Comparison of ENCODE assay signal across 17 cellular contexts in the genomic region with DNA sequence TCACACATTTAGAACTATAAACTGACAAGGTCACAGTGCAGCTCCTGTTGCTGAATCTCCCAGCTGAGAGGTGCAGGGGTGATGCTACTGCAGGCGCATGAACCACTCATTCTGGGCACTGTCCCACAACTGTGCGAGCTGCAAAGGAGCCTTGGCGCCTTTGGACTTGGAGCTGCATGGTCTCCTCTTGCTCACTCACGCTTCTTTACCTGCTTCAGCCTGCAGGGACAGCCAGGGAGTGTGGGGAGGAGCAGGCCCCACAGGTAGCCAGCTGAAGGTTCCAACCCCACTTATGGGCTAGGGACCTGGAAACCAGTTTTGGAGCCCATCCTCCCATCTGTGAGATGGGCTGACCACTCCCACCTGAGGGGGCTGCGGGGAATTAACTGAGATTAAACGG.
DNase-seq lines count a peak whose midpoint lies in the region; ATAC-seq and TF ChIP-seq lines count a peak whose summit lies in the region.
"Had no signal": no experiment of that assay in that cellular context is flagged by ENCODE, and none has a peak within 500 bp of the region (broad histone marks: within the 10 kb centered on the region; RNA-seq: fewer than 3 reads in every experiment).

No MANE protein-coding gene starts in this region.

- H3K4ac ChIP-seq in neuronal stem cell (ENCODE audit: low read length), result no peak overlapping the region

- no peak overlapping the region for H3K4me3 ChIP-seq in CD8-positive, alpha-beta T cell (ENCODE audit: low read depth, low read length)
- no peak overlapping the region for H3K4me3 ChIP-seq in endodermal cell (ENCODE audit: low read length)
- H3K4me3 ChIP-seq in neuronal stem cell (ENCODE audit: low read length in 2 of 2), result no peak overlapping the region
- H3K4me3 ChIP-seq in upper lobe of right lung, result no peak overlapping the region
- H3K4me3 ChIP-seq: GM23248, HAP-1 had no signal

- TF ChIP-seq CTCF in CD8-positive, alpha-beta T cell (IDR thresholded peaks at IDR 0.05), result no peak
- peak; percentile 10 for TF ChIP-seq CTCF in endodermal cell (conservative IDR thresholded peaks at IDR 0.05)
- TF ChIP-seq CTCF in upper lobe of right lung (IDR thresholded peaks at IDR 0.05), result no peak

- no peak overlapping the region for H3K27ac ChIP-seq in CD8-positive, alpha-beta T cell (ENCODE audit: low read depth, low read length)
- H3K27ac ChIP-seq in endodermal cell (ENCODE audit: low read depth, low read length) (no peak overlapping the region), neuronal stem cell (replicated peaks; ENCODE audit: low read length) (no peak overlapping the region), upper lobe of right lung (no peak overlapping the region)
- H3K27ac ChIP-seq: GM23248 had no signal

- H3K23ac ChIP-seq in neuronal stem cell (ENCODE audit: low read depth, low read length, poor library complexity), result peak overlapping the region; percentile 5

- no peak overlapping the region for H3K4me3 Mint-ChIP-seq in CD8-positive, alpha-beta T cell
- H3K4me3 Mint-ChIP-seq in T-helper 17 cell (no peak overlapping the region), endodermal cell (no peak overlapping the region)
- H3K4me3 Mint-ChIP-seq: B cell; CD4-positive, alpha-beta memory T cell; IgD-negative memory B cell had no signal

- H2AFZ ChIP-seq in neuronal stem cell (ENCODE audit: low read length), result no peak overlapping the region
- H2AFZ ChIP-seq: GM23248 had no signal

- H3K79me1 ChIP-seq in neuronal stem cell (ENCODE audit: low read depth, low read length), result peaks cover 3% of the 10 kb centered on the region

- H2BK15ac ChIP-seq in neuronal stem cell (ENCODE audit: low read length), result no peak overlapping the region

- no peaks in the 10 kb centered on the region for H3K27me3 ChIP-seq in CD8-positive, alpha-beta T cell (ENCODE audit: insufficient read depth, low read length)
- H3K27me3 ChIP-seq in endodermal cell (ENCODE audit: control insufficient read depth, insufficient read depth, low read length, poor library complexity, severe bottlenecking), result no peaks in the 10 kb centered on the region
- H3K27me3 ChIP-seq in neuronal stem cell (ENCODE audit: control insufficient read depth in 3 of 3, insufficient read depth in 3 of 3, low read depth in 1 of 3, low read length in 3 of 3), result no peaks in the 10 kb centered on the region
- H3K27me3 ChIP-seq in upper lobe of right lung, result no peaks in the 10 kb centered on the region

- no peak overlapping the region for H2BK120ac ChIP-seq in neuronal stem cell (ENCODE audit: low read depth, low read length)

- H2BK5ac ChIP-seq in neuronal stem cell (ENCODE audit: low read length), result no peak overlapping the region

- intact Hi-C loops in CD8-positive, alpha-beta T cell (cut with DNase I, micrococcal nuclease), result no loop called here
- intact Hi-C loops in upper lobe of right lung (cut with DNase I), result no loop called here

- no peak overlapping the region for H4K91ac ChIP-seq in neuronal stem cell (ENCODE audit: low read depth, low read length, poor library complexity)

- H3K4me1 Mint-ChIP-seq in CD8-positive, alpha-beta T cell (ENCODE audit: low read depth), result peaks cover 13% of the 10 kb centered on the region
- peaks cover 10% of the 10 kb centered on the region for H3K4me1 Mint-ChIP-seq in T-helper 17 cell
- H3K4me1 Mint-ChIP-seq in endodermal cell, result peaks cover 4% of the 10 kb centered on the region

- CTCF ChIA-PET in CD8-positive, alpha-beta T cell (lab: Charles Lee), result interaction anchor here (1.0 to 1.4 kb wide), 3 partner anchors 10 to 542 kb away, joined by 3 to 4 read pairs (median 3); no protein-coding TSS in a partner anchor

- peak overlapping the region; percentile 83 for H3K27ac Mint-ChIP-seq in CD8-positive, alpha-beta T cell
- H3K27ac Mint-ChIP-seq in T-helper 17 cell (peak overlapping the region; percentile 29), endodermal cell (no peak overlapping the region)
- H3K27ac Mint-ChIP-seq: B cell, IgD-negative memory B cell had no signal

- no peaks in the 10 kb centered on the region for H3K27me3 Mint-ChIP-seq in CD8-positive, alpha-beta T cell (ENCODE audit: low read depth)
- H3K27me3 Mint-ChIP-seq in T-helper 17 cell, result no peaks in the 10 kb centered on the region
- no peaks in the 10 kb centered on the region for H3K27me3 Mint-ChIP-seq in endodermal cell (ENCODE audit: insufficient read depth)
- H3K27me3 Mint-ChIP-seq: B cell; CD4-positive, alpha-beta memory T cell; IgD-negative memory B cell had no signal

- no peaks in the 10 kb centered on the region for H3K4me1 ChIP-seq in CD8-positive, alpha-beta T cell (ENCODE audit: insufficient read depth, low read length)
- no peaks in the 10 kb centered on the region for H3K4me1 ChIP-seq in endodermal cell (ENCODE audit: control insufficient read depth, insufficient read depth, low read length)
- peaks cover 5 to 8% of the 10 kb centered on the region in 2 donors for H3K4me1 ChIP-seq in neuronal stem cell (ENCODE audit: control insufficient read depth in 2 of 2, insufficient read depth in 1 of 2, low read depth in 1 of 2, low read length in 2 of 2)
- no peaks in the 10 kb centered on the region for H3K4me1 ChIP-seq in upper lobe of right lung
- H3K4me1 ChIP-seq: HAP-1 had no signal

- POLR2A ChIA-PET in CD8-positive, alpha-beta T cell (lab: Charles Lee), result no interaction called here

- no peak overlapping the region for H3K14ac ChIP-seq in neuronal stem cell (ENCODE audit: low read length)

- H3K36me3 Mint-ChIP-seq in CD8-positive, alpha-beta T cell, result peaks cover 95% of the 10 kb centered on the region
- H3K36me3 Mint-ChIP-seq in T-helper 17 cell (ENCODE audit: low read depth) (no peaks in the 10 kb centered on the region), endodermal cell (ENCODE audit: low read depth) (peaks cover 14% of the 10 kb centered on the region)
- H3K36me3 Mint-ChIP-seq: IgD-negative memory B cell had no signal

- H3K9ac ChIP-seq in endodermal cell (ENCODE audit: extremely low read depth, low read length, poor library complexity, severe bottlenecking) (no peak overlapping the region), neuronal stem cell (ENCODE audit: low read depth, low read length, poor library complexity) (no peak overlapping the region)
- H3K9ac ChIP-seq: GM23248 had no signal

- ATAC-seq in CD8-positive, alpha-beta T cell, result no peak
- no peak for ATAC-seq in T-helper 17 cell
- ATAC-seq in upper lobe of right lung, result no peak
- no peak for ATAC-seq in GM18907 (IDR thresholded peaks at IDR 0.05; ENCODE audit: unreplicated experiment)

- no peaks in the 10 kb centered on the region for H3K9me3 ChIP-seq in CD8-positive, alpha-beta T cell (ENCODE audit: low read length)
- H3K9me3 ChIP-seq in T-helper 17 cell (ENCODE audit: control insufficient read depth, low read length, poor library complexity, severe bottlenecking) (no peaks in the 10 kb centered on the region), endodermal cell (ENCODE audit: control insufficient read depth, low read length) (no peaks in the 10 kb centered on the region), neuronal stem cell (replicated peaks in 1 of 2; ENCODE audit: control insufficient read depth in 2 of 2, insufficient read depth in 1 of 2, low read depth in 1 of 2, low read length in 2 of 2) (no peaks in the 10 kb centered on the region), upper lobe of right lung (no peaks in the 10 kb centered on the region)
- H3K9me3 ChIP-seq: HAP-1 had no signal

- peaks cover 58% of the 10 kb centered on the region for H3K36me3 ChIP-seq in CD8-positive, alpha-beta T cell (ENCODE audit: insufficient read depth, low read length)
- peaks cover 34% of the 10 kb centered on the region for H3K36me3 ChIP-seq in endodermal cell (ENCODE audit: control insufficient read depth, insufficient read depth, low read length)
- peaks cover 24 to 87% of the 10 kb centered on the region in 2 donors for H3K36me3 ChIP-seq in neuronal stem cell (replicated peaks in 1 of 2; ENCODE audit: control insufficient read depth in 2 of 2, insufficient read depth in 2 of 2, low read length in 2 of 2)
- H3K36me3 ChIP-seq in upper lobe of right lung, result peaks cover 37% of the 10 kb centered on the region

- H2AK5ac ChIP-seq in neuronal stem cell (ENCODE audit: low read depth, low read length), result no peak overlapping the region

- DNase-seq in CD8-positive, alpha-beta T cell, result no peak
- DNase-seq in T-helper 17 cell (no peak), endodermal cell (no peak), neuronal stem cell (ENCODE audit: low spot score) (no peak), upper lobe of right lung (no peak), SIG-M5 treated with dmso at 0.1 percent for 504 hours (lab: John Stamatoyannopoulos, UW; ENCODE audit: unreplicated experiment) (no peak)
- DNase-seq: C1 segment of cervical spinal cord; CD4-positive, alpha-beta memory T cell; COR-L47; DMS153; DMS79 treated with DMSO at 0.1 percent for 48 hours; EL; GM23248 had no signal

- H3K18ac ChIP-seq in neuronal stem cell (ENCODE audit: low read length), result peak overlapping the region; percentile 48

- H2BK12ac ChIP-seq in neuronal stem cell (ENCODE audit: low read length), result no peak overlapping the region

- H4K8ac ChIP-seq in neuronal stem cell (ENCODE audit: low read depth, low read length), result no peak overlapping the region

- 81 to 100% methylated on average over 3 to 6 of the region's 6 CpGs for WGBS in endodermal cell (ENCODE audit: insufficient coverage in 1 of 2, insufficient read length in 1 of 2), 2 experiments
- no CpG with 5 or more reads among the region's 6 CpGs for WGBS in neuronal stem cell (ENCODE audit: extremely low coverage in 2 of 2, insufficient read length in 2 of 2, insufficient replicate concordance in 1 of 2), 2 donors

- no peaks in the 10 kb centered on the region for H3K9me3 Mint-ChIP-seq in CD8-positive, alpha-beta T cell
- H3K9me3 Mint-ChIP-seq in endodermal cell, result no peaks in the 10 kb centered on the region
- H3K9me3 Mint-ChIP-seq: CD4-positive, alpha-beta memory T cell; IgD-negative memory B cell had no signal

- no peak overlapping the region for H3K4me2 ChIP-seq in neuronal stem cell (ENCODE audit: insufficient read depth, low read length, poor library complexity, severe bottlenecking)
